9 cellular contexts compared by ENCODE assay signal in genomic region chr21:36297938-36298572, GRCh38. TPM values are rescaled to one million over a fixed set of nuclear protein-coding genes. Genes with fewer than 3 reads are reported as not detected.
DNase-seq lines count a peak whose midpoint lies in the region; ATAC-seq and TF ChIP-seq lines count a peak whose summit lies in the region.
"Had no signal": no experiment of that assay in that cellular context is flagged by ENCODE, and none has a peak within 500 bp of the region (broad histone marks: within the 10 kb centered on the region; RNA-seq: fewer than 3 reads in every experiment).

No MANE protein-coding gene starts in this region.

- no peaks in the 10 kb centered on the region for H4K20me1 ChIP-seq in Loucy (ENCODE audit: insufficient read depth, low read length, poor library complexity, severe bottlenecking)
- no peaks in the 10 kb centered on the region for H4K20me1 ChIP-seq in fibroblast of lung (ENCODE audit: control insufficient read depth, extremely low read depth, insufficient read depth, low read length)
- H4K20me1 ChIP-seq in GM23338 (replicated peaks; ENCODE audit: insufficient read depth) = no peaks in the 10 kb centered on the region

- H3K36me3 ChIP-seq in Loucy (ENCODE audit: insufficient read depth, low read length) (peaks cover 5% of the 10 kb centered on the region; the same call in 1 of the 2 replicates), fibroblast of lung (ENCODE audit: control insufficient read depth, insufficient read depth, low read length) (peaks cover 4% of the 10 kb centered on the region), skeletal muscle satellite cell (ENCODE audit: insufficient read depth, low read length) (no peaks in the 10 kb centered on the region), GM23338 (ENCODE audit: insufficient read depth) (no peaks in the 10 kb centered on the region)

- H3K4me2 ChIP-seq in Loucy (ENCODE audit: low read depth, low read length, poor library complexity, severe bottlenecking) (peak overlapping the region; percentile 65), fibroblast of lung (ENCODE audit: extremely low read depth, insufficient read depth, low read length) (no peak overlapping the region), skeletal muscle satellite cell (ENCODE audit: low read length) (peak overlapping the region; percentile 44), GM23338 (no peak overlapping the region)

- H3K4me3 ChIP-seq in Loucy (ENCODE audit: low read length, poor library complexity, severe bottlenecking) (peak overlapping the region; percentile 58), fibroblast of lung (replicated peaks in 1 of 4; ENCODE audit: control extremely low read depth in 1 of 4, insufficient read depth in 1 of 4, low read depth in 3 of 4, low read length in 4 of 4) (no peak overlapping the region), skeletal muscle satellite cell (ENCODE audit: low read length) (no peak overlapping the region), GM23338 (no peak overlapping the region)
- H3K4me3 ChIP-seq: psoas muscle had no signal

- H3K4me3 Mint-ChIP-seq in activated CD8-positive, alpha-beta T cell treated with anti-CD3 and anti-CD28 coated beads, Interleukin-2, amount 10 ng/mL, durations not matched to agents 7 days and 5 days = peak overlapping the region; percentile 62
- no peak overlapping the region for H3K4me3 Mint-ChIP-seq in GM23338

- no peaks in the 10 kb centered on the region for H3K9me3 Mint-ChIP-seq in activated CD8-positive, alpha-beta T cell treated with anti-CD3 and anti-CD28 coated beads, Interleukin-2, amount 10 ng/mL, durations not matched to agents 7 days and 5 days (ENCODE audit: insufficient read depth)
- H3K9me3 Mint-ChIP-seq in GM23338 = no peaks in the 10 kb centered on the region; the same call in 2 of the 3 replicates

- H3K4me1 Mint-ChIP-seq in activated CD8-positive, alpha-beta T cell treated with anti-CD3 and anti-CD28 coated beads, Interleukin-2, amount 10 ng/mL, durations not matched to agents 7 days and 5 days (ENCODE audit: low read depth) = peaks cover 37% of the 10 kb centered on the region
- no peaks in the 10 kb centered on the region for H3K4me1 Mint-ChIP-seq in GM23338

- H3K27ac Mint-ChIP-seq in activated CD8-positive, alpha-beta T cell treated with anti-CD3 and anti-CD28 coated beads, Interleukin-2, amount 10 ng/mL, durations not matched to agents 7 days and 5 days = peak overlapping the region; percentile 96
- no peak overlapping the region for H3K27ac Mint-ChIP-seq in GM23338

- no peaks in the 10 kb centered on the region for H3K79me2 ChIP-seq in Loucy (ENCODE audit: insufficient read depth, low read length)
- H3K79me2 ChIP-seq in fibroblast of lung (ENCODE audit: control insufficient read depth, insufficient read depth, low read length) = no peaks in the 10 kb centered on the region
- H3K79me2 ChIP-seq in GM23338 (replicated peaks; ENCODE audit: insufficient read depth) = no peaks in the 10 kb centered on the region

- no peaks in the 10 kb centered on the region for H3K27me3 Mint-ChIP-seq in activated CD8-positive, alpha-beta T cell treated with anti-CD3 and anti-CD28 coated beads, Interleukin-2, amount 10 ng/mL, durations not matched to agents 7 days and 5 days (ENCODE audit: low read depth)
- peaks cover 5% of the 10 kb centered on the region for H3K27me3 Mint-ChIP-seq in GM23338 (ENCODE audit: insufficient read depth, low read depth, poor library complexity)

- POLR2A ChIA-PET in activated CD8-positive, alpha-beta T cell treated with anti-CD3 and anti-CD28 coated beads, Interleukin-2, amount 10 ng/mL, durations not matched to agents 7 days and 5 days (lab: Charles Lee) = interaction anchor here (0.7 to 8.5 kb wide), 14 partner anchors 9 to 142 kb away, joined by 3 to 176 read pairs (median 4); partner anchors contain the start of genes CHAF1B and MORC3

- no peak overlapping the region for H3K27ac ChIP-seq in fibroblast of lung (ENCODE audit: insufficient read depth, low read length)
- H3K27ac ChIP-seq in GM23338 (ENCODE audit: low read depth) = no peak overlapping the region
- H3K27ac ChIP-seq: psoas muscle had no signal

- H3K4me1 ChIP-seq in Loucy (ENCODE audit: insufficient read depth, low read length, poor library complexity, severe bottlenecking) = peaks cover 12% of the 10 kb centered on the region
- no peaks in the 10 kb centered on the region for H3K4me1 ChIP-seq in fibroblast of lung (ENCODE audit: control insufficient read depth, extremely low read depth, insufficient read depth, low read length)
- H3K4me1 ChIP-seq in skeletal muscle satellite cell (ENCODE audit: control insufficient read depth, insufficient read depth, low read length) = peaks cover 9% of the 10 kb centered on the region
- no peaks in the 10 kb centered on the region for H3K4me1 ChIP-seq in GM23338 (ENCODE audit: insufficient read depth)
- H3K4me1 ChIP-seq: psoas muscle had no signal

- ATAC-seq in GM21786 (IDR thresholded peaks at IDR 0.05; ENCODE audit: unreplicated experiment) (peak; percentile 97), GM23338 (no peak)
- ATAC-seq in activated CD8-positive, alpha-beta T cell treated with anti-CD3 and anti-CD28 coated beads, Interleukin-2, amount 10 ng/mL, durations not matched to agents 7 days and 5 days = peak; percentile 100

- H3K9me3 ChIP-seq in Loucy (ENCODE audit: insufficient read depth, low read depth, low read length) = no peaks in the 10 kb centered on the region
- H3K9me3 ChIP-seq in fibroblast of lung (ENCODE audit: control insufficient read depth, insufficient read depth, low read depth, low read length) = no peaks in the 10 kb centered on the region
- no peaks in the 10 kb centered on the region for H3K9me3 ChIP-seq in skeletal muscle satellite cell (replicated peaks; ENCODE audit: low read length)
- H3K9me3 ChIP-seq: psoas muscle had no signal

- H3F3A ChIP-seq in Loucy (ENCODE audit: low read depth) = no peaks in the 10 kb centered on the region
- no peaks in the 10 kb centered on the region for H3F3A ChIP-seq in GM23338 (replicated peaks; ENCODE audit: low read depth)

- H3K9me2 ChIP-seq in Loucy (replicated peaks; ENCODE audit: low read depth, low read length) (no peaks in the 10 kb centered on the region), GM23338 (ENCODE audit: insufficient read depth) (no peaks in the 10 kb centered on the region)

- TF ChIP-seq CTCF in Loucy (conservative IDR thresholded peaks at IDR 0.05; ENCODE audit: low read length) (no peak), fibroblast of lung (conservative IDR thresholded peaks at IDR 0.05 in 1 of 2, IDR thresholded peaks at IDR 0.05 in 1 of 2; ENCODE audit: low read depth in 1 of 2, low read length in 2 of 2) (no peak), GM23338 (conservative IDR thresholded peaks at IDR 0.05; ENCODE audit: low read depth in 2 of 2) (no peak)

- in situ Hi-C loops in G401 (cut with HindIII; ENCODE audit: low sequenced_read_pairs) = no loop called here

- DNase-seq in ELR (ENCODE audit: low read depth) (peak; percentile 27), fibroblast of lung (ENCODE audit: low read depth in 2 of 2) (no peak), G401 (ENCODE audit: low spot score) (no peak), GM23338 (ENCODE audit: low spot score) (no peak)
- peak; percentile 89 for DNase-seq in activated CD8-positive, alpha-beta T cell treated with anti-CD3 and anti-CD28 coated beads, Interleukin-2, amount 10 ng/mL, durations not matched to agents 7 days and 5 days

- H3K9ac ChIP-seq in Loucy (ENCODE audit: low read depth, low read length, poor library complexity, severe bottlenecking) = peak overlapping the region; percentile 68
- H3K9ac ChIP-seq in fibroblast of lung (ENCODE audit: insufficient read depth, low read length) = no peak overlapping the region
- H3K9ac ChIP-seq in skeletal muscle satellite cell (ENCODE audit: low read depth, low read length) = no peak overlapping the region

- peaks cover 7% of the 10 kb centered on the region for H3K36me3 Mint-ChIP-seq in activated CD8-positive, alpha-beta T cell treated with anti-CD3 and anti-CD28 coated beads, Interleukin-2, amount 10 ng/mL, durations not matched to agents 7 days and 5 days (ENCODE audit: low read depth)
- peaks cover 3% of the 10 kb centered on the region; the same call in 2 of the 3 replicates for H3K36me3 Mint-ChIP-seq in GM23338 (ENCODE audit: low read depth)

- CTCF ChIA-PET in activated CD8-positive, alpha-beta T cell treated with anti-CD3 and anti-CD28 coated beads, Interleukin-2, amount 10 ng/mL, durations not matched to agents 7 days and 5 days (lab: Charles Lee) = interaction anchor here (0.6 to 5.4 kb wide), 10 partner anchors 9 to 269 kb away, joined by 3 to 33 read pairs (median 4); partner anchors contain the start of gene MORC3

- H3K27me3 ChIP-seq in Loucy (ENCODE audit: insufficient read depth, low read length, poor library complexity, severe bottlenecking) (no peaks in the 10 kb centered on the region), fibroblast of lung (ENCODE audit: control insufficient read depth, insufficient read depth, low read length) (no peaks in the 10 kb centered on the region), skeletal muscle satellite cell (ENCODE audit: control insufficient read depth, insufficient read depth, low read length) (no peaks in the 10 kb centered on the region), GM23338 (ENCODE audit: insufficient read depth) (no peaks in the 10 kb centered on the region)

- peak overlapping the region; percentile 90 for H2AFZ ChIP-seq in Loucy (ENCODE audit: low read length)
- H2AFZ ChIP-seq in fibroblast of lung (ENCODE audit: low read length) = peak overlapping the region; percentile 71
- no peak overlapping the region for H2AFZ ChIP-seq in GM23338

TF ChIP-seq in GM23338, 12 proteins besides CTCF, POLR2A, EP300 and RAD21 (continues in another document):
- TF ChIP-seq POLR2AphosphoS5 (IDR thresholded peaks at IDR 0.05; ENCODE audit: low read depth) = no peak
- TF ChIP-seq ZNF331 (CRISPR knock-in tag; IDR thresholded peaks at IDR 0.05; ENCODE audit: low read depth) = no peak
- TF ChIP-seq JUNB (IDR thresholded peaks at IDR 0.05; ENCODE audit: unreplicated experiment) = no peak

RNA-seq across cellular contexts. Expression of gene MORC3, which starts 21.9 kb away (rescaled TPM):
- total RNA-seq in activated CD8-positive, alpha-beta T cell treated with anti-CD3 and anti-CD28 coated beads, Interleukin-2, amount 10 ng/mL, durations not matched to agents 7 days and 5 days = 10 to 100 TPM; 31.6 to 35.2 TPM
- total RNA-seq in fibroblast of lung = 48.5 and 51.7 TPM in 2 replicates
- polyA plus RNA-seq in fibroblast of lung = 20.3 and 24.4 TPM in 2 replicates
- 9.8 and 11.4 TPM in 2 replicates for polyA plus RNA-seq in fibroblast of lung (2012)
- 0.96 and 2.4 TPM in 2 replicates for polyA minus RNA-seq in fibroblast of lung (ENCODE audit: low replicate concordance)
- 16.2 and 17.2 TPM in 2 replicates for total RNA-seq in skeletal muscle satellite cell (2012; rRNA removed)
- 21.8 and 31.9 TPM in 2 replicates for total RNA-seq in G401 (2014; rRNA removed; shearing (Covaris generic))
- 22.3 and 25.4 TPM in 2 replicates for total RNA-seq in GM23338 (2014; rRNA removed; shearing (Covaris generic))
- 9.1 and 11.5 TPM in 2 replicates for polyA plus RNA-seq in GM23338 (2016; fragmentation: Nextera tagmentation; extraction: Ambion mirVana)

Comparison
In these comparisons a context has a peak if more than half of its experiments do, and no peak if none do; other contexts are left out.
1. DNase-seq: peak in ELR (single experiment) and activated CD8-positive, alpha-beta T cell treated with anti-CD3 and anti-CD28 coated beads, Interleukin-2, amount 10 ng/mL, durations not matched to agents 7 days and 5 days (single experiment); none in fibroblast of lung (0 of 2), G401 (single experiment) and GM23338 (single experiment).
2. H3K4me2 ChIP-seq: peak in Loucy (single experiment) and skeletal muscle satellite cell (single experiment); none in fibroblast of lung (single experiment) and GM23338 (single experiment).